Comparison of ENCODE assay signal across 17 cellular contexts in the genomic region with DNA sequence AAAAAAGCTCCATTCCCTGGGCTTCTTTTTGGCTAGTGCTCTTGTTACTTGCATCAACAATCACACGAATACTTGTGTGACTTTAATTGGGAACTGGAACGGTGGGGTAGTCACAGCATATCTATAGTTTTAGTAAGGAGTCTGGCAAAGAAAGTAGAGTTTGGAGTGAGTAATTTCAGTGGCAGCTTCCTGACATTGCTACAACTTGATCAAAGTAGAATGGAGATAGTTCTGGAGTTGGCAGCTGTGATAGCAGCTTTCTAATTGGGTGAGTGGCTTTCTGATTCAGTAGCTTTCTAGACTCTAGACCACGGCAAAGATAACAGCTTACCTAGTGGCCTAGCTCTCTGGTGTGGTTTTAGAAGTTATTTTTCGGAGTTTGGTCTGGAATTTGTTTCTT.
DNase-seq lines count a peak whose midpoint lies in the region; ATAC-seq and TF ChIP-seq lines count a peak whose summit lies in the region.
"Had no signal": no experiment of that assay in that cellular context is flagged by ENCODE, and none has a peak within 500 bp of the region (broad histone marks: within the 10 kb centered on the region; RNA-seq: fewer than 3 reads in every experiment).

No MANE protein-coding gene starts in this region.

- H3K36me3 ChIP-seq in RWPE2 (ENCODE audit: low read depth) = no peaks in the 10 kb centered on the region
- H3K36me3 ChIP-seq in osteoblast (ENCODE audit: insufficient read depth, low read length) = no peaks in the 10 kb centered on the region

- TF ChIP-seq CTCF in RWPE2 (IDR thresholded peaks at IDR 0.05; ENCODE audit: poor library complexity, severe bottlenecking) = no peak
- no peak for TF ChIP-seq CTCF in osteoblast (IDR thresholded peaks at IDR 0.05; ENCODE audit: extremely low read depth, low read depth, low read length)

- no peak overlapping the region for H3K27ac ChIP-seq in RWPE2 (ENCODE audit: poor library complexity, severe bottlenecking)
- H3K27ac ChIP-seq in osteoblast (ENCODE audit: low read depth, low read length) = peak overlapping the region; percentile 47

- ATAC-seq in RWPE2 (ENCODE audit: low read depth) = peak; percentile 49; the same call in 1 of the 3 replicates
- ATAC-seq in GM18520 (IDR thresholded peaks at IDR 0.05; ENCODE audit: unreplicated experiment) = no peak

- no peaks in the 10 kb centered on the region for H4K20me1 ChIP-seq in osteoblast (ENCODE audit: insufficient read depth, low read length)

- H2AFZ ChIP-seq in osteoblast (ENCODE audit: low read length) = no peak overlapping the region

- DNase-seq in Daoy (ENCODE audit: low read depth) = peak; percentile 7
- no peak for DNase-seq in RWPE2 (ENCODE audit: low spot score)
- DNase-seq in fibroblast of gingiva (ENCODE audit: low read depth) = peak; percentile 15
- peak; percentile 36 for DNase-seq in osteoblast (ENCODE audit: insufficient read length, low spot score, missing footprints)
- DNase-seq in AML-193 (lab: John Stamatoyannopoulos, UW) = no peak
- no peak for DNase-seq in activated CD4-positive, alpha-beta T cell treated with anti-CD3 and anti-CD28 coated beads, Interleukin-2, amount 50 U/mL, for 4 hours
- no peak for DNase-seq in NCI-H526 (lab: John Stamatoyannopoulos, UW)
- DNase-seq: activated CD4-positive, alpha-beta T cell treated with anti-CD3 and anti-CD28 coated beads for 48 hours; activated naive CD4-positive, alpha-beta T cell; aorta; COR-L47; GOT3; kidney; NCI-H2107; NCI-H524 treated with DMSO at 0.1 percent for 48 hours; stimulated activated CD4-positive, alpha-beta T cell treated with anti-CD3 and anti-CD28 coated beads, Interleukin-12 subunit alpha, Interleukin-12 subunit beta, amount 100 ng/mL, for 4 hours had no signal

- H3K4me3 ChIP-seq in RWPE2 (ENCODE audit: severe bottlenecking) (no peak overlapping the region), osteoblast (ENCODE audit: insufficient read depth, low read length) (no peak overlapping the region)

- peaks cover 4% of the 10 kb centered on the region for H3K27me3 ChIP-seq in RWPE2 (ENCODE audit: insufficient read depth, poor library complexity, severe bottlenecking)
- no peaks in the 10 kb centered on the region for H3K27me3 ChIP-seq in osteoblast (ENCODE audit: insufficient read depth, low read length)

- H3K9me3 ChIP-seq in RWPE2 (ENCODE audit: severe bottlenecking) (no peaks in the 10 kb centered on the region), osteoblast (ENCODE audit: low read depth, low read length) (no peaks in the 10 kb centered on the region)

- H3K79me2 ChIP-seq in osteoblast (ENCODE audit: insufficient read depth, low read length) = no peaks in the 10 kb centered on the region

- H3K4me1 ChIP-seq in RWPE2 (ENCODE audit: insufficient read depth, poor library complexity, severe bottlenecking) = no peaks in the 10 kb centered on the region
- peaks cover 14% of the 10 kb centered on the region for H3K4me1 ChIP-seq in osteoblast (ENCODE audit: insufficient read depth, low read length)

- H3K4me2 ChIP-seq in osteoblast (ENCODE audit: insufficient read depth, low read length) = peak overlapping the region; percentile 25

Comparison
In these comparisons a context has a peak if more than half of its experiments do, and no peak if none do; other contexts are left out.
1. DNase-seq: peak in Daoy (single experiment), fibroblast of gingiva (single experiment) and osteoblast (single experiment); none in RWPE2 (single experiment), AML-193 (0 of 2), activated CD4-positive, alpha-beta T cell treated with anti-CD3 and anti-CD28 coated beads, Interleukin-2, amount 50 U/mL, for 4 hours (0 of 2) and NCI-H526 (0 of 2).